Comparison of ENCODE assay signal across 13 cellular contexts in the genomic region with DNA sequence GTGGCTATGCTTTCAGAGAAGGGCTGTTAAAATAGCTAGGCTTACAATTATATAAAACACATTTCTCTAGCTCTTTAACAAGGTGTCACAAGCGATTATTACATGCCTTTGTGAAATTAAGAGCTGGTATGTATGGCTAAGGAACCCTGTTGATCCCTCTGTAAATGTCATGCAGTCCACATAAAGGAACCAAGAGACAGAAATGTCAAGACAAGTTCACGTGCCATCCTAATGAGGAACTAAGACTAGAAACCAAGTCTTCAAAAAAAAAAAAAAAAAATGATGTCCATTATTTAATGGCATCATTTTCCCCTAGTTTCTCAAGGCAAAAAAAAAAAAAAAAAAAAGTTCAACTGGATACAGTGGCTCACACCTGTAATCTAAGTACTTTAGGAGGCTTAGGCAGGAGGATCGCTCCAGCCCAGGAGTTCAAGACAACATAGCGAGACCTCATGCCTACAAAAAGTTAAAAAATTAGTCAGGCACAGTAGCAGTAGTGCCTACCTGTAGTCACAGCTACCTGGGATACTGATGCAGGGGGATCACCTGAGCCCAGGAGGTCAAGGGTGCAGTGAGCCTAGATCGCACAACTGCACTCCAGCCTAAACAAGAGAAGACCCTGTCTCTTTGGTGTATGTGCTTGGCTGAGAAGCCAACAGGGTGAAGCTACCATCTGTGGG.
A peak's percentile ranks its signal among the peaks of the same experiment; 100 is the strongest.
DNase-seq lines count a peak whose midpoint lies in the region; ATAC-seq and TF ChIP-seq lines count a peak whose summit lies in the region.
"Had no signal": no experiment of that assay in that cellular context is flagged by ENCODE, and none has a peak within 500 bp of the region (broad histone marks: within the 10 kb centered on the region; RNA-seq: fewer than 3 reads in every experiment).

No MANE protein-coding gene starts in this region.

- no peak overlapping the region for H3K4me3 Mint-ChIP-seq in effector memory CD8-positive, alpha-beta T cell
- H3K4me3 Mint-ChIP-seq: activated CD8-positive, alpha-beta memory T cell treated with anti-CD3 and anti-CD28 coated beads, Interleukin-2, amount 10 ng/mL, durations not matched to agents 7 days and 5 days; activated naive CD4-positive, alpha-beta T cell treated with anti-CD3 and anti-CD28 coated beads, Interleukin-2, amount 50 U/mL, for 24 hours had no signal

- DNase-seq in GM12865 (ENCODE audit: low read depth) = peak; percentile 38
- DNase-seq in SKM-1 treated with dmso at 0.1 percent for 144 hours (lab: John Stamatoyannopoulos, UW; ENCODE audit: unreplicated experiment) = peak; percentile 15
- DNase-seq in A172 (ENCODE audit: low spot score) = no peak
- no peak for DNase-seq in effector memory CD8-positive, alpha-beta T cell
- no peak for DNase-seq in uterus
- no peak for DNase-seq in body of pancreas
- DNase-seq: activated CD8-positive, alpha-beta memory T cell treated with anti-CD3 and anti-CD28 coated beads, Interleukin-2, amount 10 ng/mL, durations not matched to agents 7 days and 5 days; DMS53; islet precursor cell had no signal

- H3K36me3 Mint-ChIP-seq in effector memory CD8-positive, alpha-beta T cell (ENCODE audit: insufficient read depth) = peaks cover 6% of the 10 kb centered on the region

- TF ChIP-seq CTCF in GM12865 (IDR thresholded peaks at IDR 0.05; ENCODE audit: insufficient read depth, low read depth, low read length, missing control alignments) = no peak
- TF ChIP-seq CTCF in uterus (IDR thresholded peaks at IDR 0.05) = no peak
- TF ChIP-seq CTCF in body of pancreas (IDR thresholded peaks at IDR 0.05) = no peak

- H3K27me3 ChIP-seq in uterus (no peaks in the 10 kb centered on the region), body of pancreas (no peaks in the 10 kb centered on the region)

- ATAC-seq in GM21423 (IDR thresholded peaks at IDR 0.05; ENCODE audit: unreplicated experiment) = peak; percentile 69
- peak; percentile 62 for ATAC-seq in HG03159 (IDR thresholded peaks at IDR 0.05; ENCODE audit: unreplicated experiment)
- no peak for ATAC-seq in effector memory CD8-positive, alpha-beta T cell (replicated peaks)
- ATAC-seq in body of pancreas = no peak
- ATAC-seq: activated CD8-positive, alpha-beta memory T cell treated with anti-CD3 and anti-CD28 coated beads, Interleukin-2, amount 10 ng/mL, durations not matched to agents 7 days and 5 days; Right ventricle myocardium inferior had no signal

- 88 to 95% methylated on average over 5 of the region's 5 CpGs for WGBS in body of pancreas, 2 donors

- H3K9me3 ChIP-seq in uterus (no peaks in the 10 kb centered on the region), body of pancreas (no peaks in the 10 kb centered on the region)

- no peaks in the 10 kb centered on the region for H3K36me3 ChIP-seq in uterus
- H3K36me3 ChIP-seq in body of pancreas (replicated peaks in 1 of 2; ENCODE audit: insufficient read depth in 1 of 2, low read depth in 2 of 2) = no peaks in the 10 kb centered on the region

- H3K4me3 ChIP-seq in GM12865 (ENCODE audit: low read depth, low read length) (no peak overlapping the region), uterus (no peak overlapping the region), body of pancreas (no peak overlapping the region)

- H3K4me1 Mint-ChIP-seq in effector memory CD8-positive, alpha-beta T cell (ENCODE audit: low read depth in 2 of 2) = peaks cover 21 to 46% of the 10 kb centered on the region in 2 donors

- no peaks in the 10 kb centered on the region for H3K9me3 Mint-ChIP-seq in effector memory CD8-positive, alpha-beta T cell
- H3K9me3 Mint-ChIP-seq: activated naive CD4-positive, alpha-beta T cell treated with anti-CD3 and anti-CD28 coated beads, Interleukin-2, amount 50 U/mL, for 24 hours had no signal

- H3K27ac ChIP-seq in uterus (no peak overlapping the region), body of pancreas (no peak overlapping the region)

- no peak overlapping the region for H3K27ac Mint-ChIP-seq in effector memory CD8-positive, alpha-beta T cell
- H3K27ac Mint-ChIP-seq: activated CD8-positive, alpha-beta memory T cell treated with anti-CD3 and anti-CD28 coated beads, Interleukin-2, amount 10 ng/mL, durations not matched to agents 7 days and 5 days; activated naive CD4-positive, alpha-beta T cell treated with anti-CD3 and anti-CD28 coated beads, Interleukin-2, amount 50 U/mL, for 24 hours had no signal

- H3K4me1 ChIP-seq in uterus (no peaks in the 10 kb centered on the region), body of pancreas (no peaks in the 10 kb centered on the region)

- intact Hi-C loops in uterus (cut with DNase I; ENCODE audit: low total_unique reads) = no loop called here
- intact Hi-C loops in body of pancreas (cut with DNase I) = no loop called here

- no peaks in the 10 kb centered on the region for H3K27me3 Mint-ChIP-seq in effector memory CD8-positive, alpha-beta T cell
- H3K27me3 Mint-ChIP-seq: activated CD8-positive, alpha-beta memory T cell treated with anti-CD3 and anti-CD28 coated beads, Interleukin-2, amount 10 ng/mL, durations not matched to agents 7 days and 5 days; activated naive CD4-positive, alpha-beta T cell treated with anti-CD3 and anti-CD28 coated beads, Interleukin-2, amount 50 U/mL, for 24 hours had no signal

- TF ChIP-seq POLR2A in uterus (IDR thresholded peaks at IDR 0.05) (no peak), body of pancreas (IDR thresholded peaks at IDR 0.05) (no peak)

Comparison
In these comparisons a context has a peak if more than half of its experiments do, and no peak if none do; other contexts are left out.
1. DNase-seq: peak in GM12865 (single experiment) and SKM-1 treated with dmso at 0.1 percent for 144 hours (single experiment); none in A172 (single experiment), effector memory CD8-positive, alpha-beta T cell (0 of 3), uterus (0 of 2) and body of pancreas (0 of 4).
2. ATAC-seq: peak in GM21423 (single experiment) and HG03159 (single experiment); none in effector memory CD8-positive, alpha-beta T cell (single experiment) and body of pancreas (single experiment).